In genomic region chr18:48326901-48327675, GRCh38 we compare ENCODE assay signal across 14 cellular contexts.
DNase-seq lines count a peak whose midpoint lies in the region; ATAC-seq, FAIRE-seq and TF ChIP-seq lines count a peak whose summit lies in the region.
"Had no signal": no experiment of that assay in that cellular context is flagged by ENCODE, and none has a peak within 500 bp of the region (broad histone marks: within the 10 kb centered on the region; RNA-seq: fewer than 3 reads in every experiment).

No MANE protein-coding gene starts in this region.

- DNase-seq in Daoy (ENCODE audit: low read depth) (peak; percentile 73), Panc1 (ENCODE audit: low read depth, low spot score) (no peak), epithelial cell of prostate (ENCODE audit: low read depth, low spot score) (no peak), omental fat pad (ENCODE audit: low spot score) (no peak), NCI-H2227 (lab: John Stamatoyannopoulos, UW; ENCODE audit: unreplicated experiment) (no peak), small intestine (no peak), NCI-H524 treated with DMSO at 0.1 percent for 48 hours (lab: John Stamatoyannopoulos, UW) (no peak)
- DNase-seq: activated CD8-positive, alpha-beta memory T cell treated with anti-CD3 and anti-CD28 coated beads, Interleukin-2, amount 50 U/mL, for 4 hours; amniotic stem cell; ovary; stimulated activated CD4-positive, alpha-beta T cell treated with anti-CD3 and anti-CD28 coated beads, Interleukin-2, amount 100 ng/mL, for 48 hours had no signal

- H3K4me1 ChIP-seq in Panc1 (ENCODE audit: control insufficient read depth, insufficient read depth, low read length) (no peaks in the 10 kb centered on the region), small intestine (ENCODE audit: control insufficient read depth in 2 of 2, insufficient read depth in 1 of 2, low read depth in 1 of 2, low read length in 1 of 2) (no peaks in the 10 kb centered on the region)

- TF ChIP-seq CTCF in Panc1 (IDR thresholded peaks at IDR 0.05) (no peak), omental fat pad (IDR thresholded peaks at IDR 0.05) (no peak)

- ATAC-seq in Panc1 (0 out of 2 replicates have a peak, but pooled peaks have one; percentile 68), omental fat pad (ENCODE audit: low FRiP score) (peak; percentile 39), GM21515 (IDR thresholded peaks at IDR 0.05; ENCODE audit: unreplicated experiment) (no peak)

- intact Hi-C loops in Panc1 (cut with micrococcal nuclease; ENCODE audit: unreplicated experiment): no loop called here

- H3K36me3 ChIP-seq in Panc1 (ENCODE audit: control insufficient read depth, insufficient read depth, low read length) (no peaks in the 10 kb centered on the region), small intestine (ENCODE audit: control insufficient read depth in 2 of 2, insufficient read depth in 2 of 2, low read length in 2 of 2) (no peaks in the 10 kb centered on the region)
- H3K36me3 ChIP-seq: ovary had no signal

- BruUV-seq in Panc1 (replicated peaks; lab: Mats Ljungman, UMichigan): no TSS peak

- CTCF ChIA-PET in Panc1 (lab: Charles Lee): no interaction called here

- 83 to 88% (median 87%) methylated on average over 11 of the region's 11 CpGs for WGBS in small intestine, 3 donors

- FAIRE-seq in small intestine (lab: Jason Lieb, UNC): no peak
- FAIRE-seq: endometrium, GM19239 had no signal

- H3K4me3 ChIP-seq in Panc1 (ENCODE audit: low read depth in 2 of 2, low read length in 2 of 2) (no peak overlapping the region), small intestine (ENCODE audit: low read depth in 1 of 2, low read length in 2 of 2) (no peak overlapping the region)
- H3K4me3 ChIP-seq: ovary had no signal

- no peak overlapping the region for H3K27ac ChIP-seq in Panc1 (ENCODE audit: low read length)
- H3K27ac ChIP-seq in epithelial cell of prostate: peak overlapping the region; percentile 59
- no peak overlapping the region for H3K27ac ChIP-seq in small intestine (ENCODE audit: low read depth in 1 of 2, low read length in 1 of 2)
- H3K27ac ChIP-seq: ovary had no signal

- H3K27me3 ChIP-seq in Panc1 (ENCODE audit: control insufficient read depth, insufficient read depth, low read length) (no peaks in the 10 kb centered on the region), small intestine (ENCODE audit: control insufficient read depth in 2 of 2, insufficient read depth in 2 of 2, low read length in 2 of 2) (no peaks in the 10 kb centered on the region)
- H3K27me3 ChIP-seq: ovary had no signal

- POLR2A ChIA-PET in Panc1 (lab: Charles Lee): no interaction called here

- H3K9me3 ChIP-seq in Panc1 (ENCODE audit: control insufficient read depth, insufficient read depth, low read depth, low read length): no peaks in the 10 kb centered on the region
- H3K9me3 ChIP-seq in small intestine (ENCODE audit: control insufficient read depth, low read depth): no peaks in the 10 kb centered on the region
- H3K9me3 ChIP-seq: ovary had no signal

- in situ Hi-C loops in Panc1 (cut with HindIII; ENCODE audit: low pct_unique_long_range_greater_than_20kb, low sequenced_read_pairs): no loop called here
